12 cellular contexts compared by ENCODE assay signal in genomic region chr6:112117554-112117953, GRCh38. TPM values are rescaled to one million over a fixed set of nuclear protein-coding genes. Genes with fewer than 3 reads are reported as not detected.
DNase-seq lines count a peak whose midpoint lies in the region; ATAC-seq and TF ChIP-seq lines count a peak whose summit lies in the region.
"Had no signal": no experiment of that assay in that cellular context is flagged by ENCODE, and none has a peak within 500 bp of the region (broad histone marks: within the 10 kb centered on the region; RNA-seq: fewer than 3 reads in every experiment).

No MANE protein-coding gene starts in this region.

- H3K27ac Mint-ChIP-seq in natural killer cell treated with Interleukin-12 subunit alpha and Interleukin-12 subunit beta and Interleukin-15 and Interleukin-18, amount 100 ng/mL, for 72 hours = no peak overlapping the region
- no peak overlapping the region for H3K27ac Mint-ChIP-seq in natural killer cell

- H3K27me3 Mint-ChIP-seq in natural killer cell treated with Interleukin-12 subunit alpha and Interleukin-12 subunit beta and Interleukin-15 and Interleukin-18, amount 100 ng/mL, for 72 hours = peaks cover 10 to 24% of the 10 kb centered on the region in 2 donors
- H3K27me3 Mint-ChIP-seq in natural killer cell (ENCODE audit: low read depth in 2 of 2) = peaks cover 19 to 44% of the 10 kb centered on the region in 2 donors

- H3K27ac ChIP-seq in RWPE1 = no peak overlapping the region
- H3K27ac ChIP-seq: left lung had no signal

- TF ChIP-seq CTCF in natural killer cell (IDR thresholded peaks at IDR 0.05) (no peak), RWPE1 (conservative IDR thresholded peaks at IDR 0.05; ENCODE audit: low read depth) (no peak), fibroblast of mammary gland (conservative IDR thresholded peaks at IDR 0.05; ENCODE audit: control insufficient read depth, insufficient read depth, low read depth, low read length) (no peak)

- peak in 1 of 2 donors; percentile 53 for ATAC-seq in natural killer cell treated with Interleukin-12 subunit alpha and Interleukin-12 subunit beta and Interleukin-15 and Interleukin-18, amount 100 ng/mL, for 72 hours
- ATAC-seq in natural killer cell = no peak
- no peak for ATAC-seq in HG03095 (IDR thresholded peaks at IDR 0.05; ENCODE audit: unreplicated experiment)
- no peak for ATAC-seq in GM19324 (IDR thresholded peaks at IDR 0.05; ENCODE audit: low FRiP score, unreplicated experiment)
- ATAC-seq: left lung had no signal

- CTCF ChIA-PET in RWPE1 (lab: Yijun Ruan, JAX) = no interaction called here

- DNase-seq in natural killer cell treated with Interleukin-12 subunit alpha and Interleukin-12 subunit beta and Interleukin-15 and Interleukin-18, amount 100 ng/mL, for 72 hours (ENCODE audit: low spot score) = no peak
- DNase-seq in natural killer cell (no peak), RWPE1 (ENCODE audit: low spot score) (peak; percentile 70), fibroblast of mammary gland (ENCODE audit: low read depth) (peak; percentile 33), NCI-H345 treated with DMSO at 0.1 percent for 48 hours (lab: John Stamatoyannopoulos, UW; ENCODE audit: unreplicated experiment) (no peak)
- no peak for DNase-seq in activated effector memory CD4-positive, alpha-beta T cell treated with anti-CD3 and anti-CD28 coated beads, Interleukin-2, amount 50 U/mL, for 16 hours
- DNase-seq: C1 segment of cervical spinal cord, left lung, NCI-H510A, retina had no signal

- intact Hi-C loops in natural killer cell (cut with micrococcal nuclease) = no loop called here

- POLR2A ChIA-PET in RWPE1 (lab: Yijun Ruan, JAX; ENCODE audit: low non-redundant PET) = no interaction called here

- peaks cover 4 to 12% of the 10 kb centered on the region in 2 donors for H3K4me1 Mint-ChIP-seq in natural killer cell treated with Interleukin-12 subunit alpha and Interleukin-12 subunit beta and Interleukin-15 and Interleukin-18, amount 100 ng/mL, for 72 hours (ENCODE audit: low read depth in 2 of 2)
- no peaks in the 10 kb centered on the region for H3K4me1 Mint-ChIP-seq in natural killer cell

- peak overlapping the region; percentile 1 for H3K4me3 Mint-ChIP-seq in natural killer cell treated with Interleukin-12 subunit alpha and Interleukin-12 subunit beta and Interleukin-15 and Interleukin-18, amount 100 ng/mL, for 72 hours
- H3K4me3 Mint-ChIP-seq in natural killer cell = no peak overlapping the region

- H3K9me3 Mint-ChIP-seq in natural killer cell treated with Interleukin-12 subunit alpha and Interleukin-12 subunit beta and Interleukin-15 and Interleukin-18, amount 100 ng/mL, for 72 hours = no peaks in the 10 kb centered on the region
- no peaks in the 10 kb centered on the region for H3K9me3 Mint-ChIP-seq in natural killer cell

- no peaks in the 10 kb centered on the region for H3K36me3 Mint-ChIP-seq in natural killer cell treated with Interleukin-12 subunit alpha and Interleukin-12 subunit beta and Interleukin-15 and Interleukin-18, amount 100 ng/mL, for 72 hours
- no peaks in the 10 kb centered on the region for H3K36me3 Mint-ChIP-seq in natural killer cell

- no peak overlapping the region for H3K4me3 ChIP-seq in fibroblast of mammary gland (ENCODE audit: control insufficient read depth, low read depth, low read length)
- H3K4me3 ChIP-seq: left lung had no signal

RNA-seq across cellular contexts. Expression of gene FAM229B, which starts 30.2 kb away (rescaled TPM):
- 1 to 10 TPM; 2.7 to 5.3 TPM for total RNA-seq in natural killer cell treated with Interleukin-12 subunit alpha and Interleukin-12 subunit beta and Interleukin-15 and Interleukin-18, amount 100 ng/mL, for 72 hours
- total RNA-seq in natural killer cell = 1 to 10 TPM in 1 of 3 donors, under 1 TPM in 2; 0.97 to 1.1 (median 0.99) TPM

RNA-seq across cellular contexts. Expression of gene TUBE1, which starts 30.3 kb away (rescaled TPM):
- total RNA-seq in natural killer cell treated with Interleukin-12 subunit alpha and Interleukin-12 subunit beta and Interleukin-15 and Interleukin-18, amount 100 ng/mL, for 72 hours = 10 to 100 TPM; 26.4 to 28.4 TPM
- total RNA-seq in natural killer cell = 10 to 100 TPM; 15.6 to 31.2 (median 23.7) TPM

Comparison
In these comparisons a context has a peak if more than half of its experiments do, and no peak if none do; other contexts are left out.
1. DNase-seq: peak in RWPE1 (single experiment) and fibroblast of mammary gland (single experiment); none in natural killer cell treated with Interleukin-12 subunit alpha and Interleukin-12 subunit beta and Interleukin-15 and Interleukin-18, amount 100 ng/mL, for 72 hours (single experiment), natural killer cell (single experiment), NCI-H345 treated with DMSO at 0.1 percent for 48 hours (single experiment) and activated effector memory CD4-positive, alpha-beta T cell treated with anti-CD3 and anti-CD28 coated beads, Interleukin-2, amount 50 U/mL, for 16 hours (single experiment).